In genomic region chr7:92134271-92135099, GRCh38 we compare ENCODE assay signal across 8 cellular contexts. TPM values are rescaled to one million over a fixed set of nuclear protein-coding genes. Genes with fewer than 3 reads are reported as not detected.
A peak's percentile ranks its signal among the peaks of the same experiment; 100 is the strongest.
DNase-seq lines count a peak whose midpoint lies in the region; ATAC-seq and TF ChIP-seq lines count a peak whose summit lies in the region.

CYP51A1 (minus strand) TSS chr7:92134477; CDS start chr7:92134364, 113 bp downstream.

- ATAC-seq in naive B cell (ENCODE audit: low read depth in 2 of 2), result peak; percentile 79 to 82
- ATAC-seq in stimulated activated effector memory CD8-positive, alpha-beta T cell treated with anti-CD3 and anti-CD28 coated beads, Interleukin-12 subunit alpha, Interleukin-12 subunit beta, amount 100 ng/mL, for 72 hours, result peak; percentile 94

- H3K9me3 Mint-ChIP-seq in naive B cell, result no peaks in the 10 kb centered on the region
- H3K9me3 Mint-ChIP-seq in stimulated activated effector memory CD8-positive, alpha-beta T cell treated with anti-CD3 and anti-CD28 coated beads, Interleukin-12 subunit alpha, Interleukin-12 subunit beta, amount 100 ng/mL, for 72 hours, result no peaks in the 10 kb centered on the region

- peak within 1 kb of the TSS; percentile 91 to 100 (median 98) for H3K4me3 Mint-ChIP-seq in naive B cell
- peak within 1 kb of the TSS; percentile 98 for H3K4me3 Mint-ChIP-seq in stimulated activated effector memory CD8-positive, alpha-beta T cell treated with anti-CD3 and anti-CD28 coated beads, Interleukin-12 subunit alpha, Interleukin-12 subunit beta, amount 100 ng/mL, for 72 hours

- peaks cover 17 to 45% (median 31%) of the 10 kb centered on the region in 3 donors for H3K4me1 Mint-ChIP-seq in naive B cell
- peaks cover 30% of the 10 kb centered on the region for H3K4me1 Mint-ChIP-seq in stimulated activated effector memory CD8-positive, alpha-beta T cell treated with anti-CD3 and anti-CD28 coated beads, Interleukin-12 subunit alpha, Interleukin-12 subunit beta, amount 100 ng/mL, for 72 hours

- H3K27me3 Mint-ChIP-seq in naive B cell, result peaks cover 0 to 7% (median 0%) of the 10 kb centered on the region in 3 donors

- peak within 1 kb of the TSS; percentile 98 to 100 (median 100) for H3K27ac Mint-ChIP-seq in naive B cell
- H3K27ac Mint-ChIP-seq in stimulated activated effector memory CD8-positive, alpha-beta T cell treated with anti-CD3 and anti-CD28 coated beads, Interleukin-12 subunit alpha, Interleukin-12 subunit beta, amount 100 ng/mL, for 72 hours, result peak within 1 kb of the TSS; percentile 98

- peaks cover 7% of the 10 kb centered on the region in 2 donors for H3K36me3 Mint-ChIP-seq in naive B cell
- H3K36me3 Mint-ChIP-seq in stimulated activated effector memory CD8-positive, alpha-beta T cell treated with anti-CD3 and anti-CD28 coated beads, Interleukin-12 subunit alpha, Interleukin-12 subunit beta, amount 100 ng/mL, for 72 hours, result peaks cover 44% of the 10 kb centered on the region

- DNase-seq in EH (ENCODE audit: low read depth) (peak; percentile 86), H4 (ENCODE audit: low spot score) (peak; percentile 91), LNCaP clone FGC (ENCODE audit: low read depth) (peak; percentile 76), RPMI8226 (peak; percentile 96), fibroblast of gingiva (ENCODE audit: low read depth) (peak; percentile 97), naive B cell (peak; percentile 98)
- peak; percentile 82 to 85 for DNase-seq in activated T-helper 1 cell treated with anti-CD3 and anti-CD28 coated beads, Interleukin-2, amount 50 U/mL, for 16 hours (ENCODE audit: low read depth in 1 of 2, low spot score in 1 of 2)
- DNase-seq in stimulated activated effector memory CD8-positive, alpha-beta T cell treated with anti-CD3 and anti-CD28 coated beads, Interleukin-12 subunit alpha, Interleukin-12 subunit beta, amount 100 ng/mL, for 72 hours (ENCODE audit: low spot score in 2 of 2), result peak; percentile 94 to 98

- peak within 1 kb of the TSS; percentile 89 for H3K4me3 ChIP-seq in LNCaP clone FGC (ENCODE audit: low read depth, low read length)

- no peak for TF ChIP-seq CTCF in LNCaP clone FGC (IDR thresholded peaks at IDR 0.05; ENCODE audit: control insufficient read depth, extremely low read depth, insufficient read depth)

RNA-seq across cellular contexts. Expression of gene CYP51A1, which starts in this region (rescaled TPM):
- 146 and 147 TPM in 2 replicates for total RNA-seq in H4 (2014; rRNA removed; shearing (Covaris generic))
- 10 to 100 TPM in 5 of 6 donors, 1 to 10 TPM in 1; 9.1 to 28.8 (median 15.6) TPM for polyA plus RNA-seq in naive B cell (ENCODE audit: low read depth in 6 of 6)

Comparison
In these comparisons a context has a peak if more than half of its experiments do, and no peak if none do; other contexts are left out.
1. Peak in every context shown above with its lines: DNase-seq, ATAC-seq and H3K4me3 ChIP-seq.